In the genomic region with DNA sequence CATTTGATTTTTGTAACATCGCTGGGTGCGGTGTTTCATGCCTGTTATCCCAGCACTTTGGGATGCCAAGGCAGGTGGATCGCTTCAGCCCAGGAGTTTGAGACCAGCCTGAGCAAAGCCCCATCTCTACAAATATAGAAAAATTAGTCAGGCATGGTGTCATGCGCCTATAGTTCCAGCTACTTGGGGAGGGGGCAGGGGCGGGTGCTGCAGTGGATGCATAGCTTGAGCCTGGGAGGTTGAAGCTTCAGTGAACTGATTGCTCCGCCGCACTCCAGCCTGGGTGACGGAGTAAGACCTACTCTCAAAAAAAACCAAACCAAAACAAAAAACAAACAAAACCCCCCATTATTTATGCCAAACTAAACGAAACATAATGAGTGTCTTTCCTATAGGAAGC, we compare ENCODE assay signal across 14 cellular contexts. TPM values are rescaled to one million over a fixed set of nuclear protein-coding genes. Genes with fewer than 3 reads are reported as not detected.
A peak's percentile ranks its signal among the peaks of the same experiment; 100 is the strongest.
DNase-seq lines count a peak whose midpoint lies in the region; ATAC-seq and TF ChIP-seq lines count a peak whose summit lies in the region.
"Had no signal": no experiment of that assay in that cellular context is flagged by ENCODE, and none has a peak within 500 bp of the region (broad histone marks: within the 10 kb centered on the region; RNA-seq: fewer than 3 reads in every experiment).

No MANE protein-coding gene starts in this region.

- no peak overlapping the region for H3K4me3 ChIP-seq in GM23248
- H3K4me3 ChIP-seq in SJCRH30, result no peak overlapping the region
- H3K4me3 ChIP-seq in mesodermal cell (ENCODE audit: extremely low read depth, insufficient read depth, low read length, poor library complexity, severe bottlenecking), result no peak overlapping the region
- H3K4me3 ChIP-seq in thyroid gland (replicated peaks in 1 of 3), result no peak overlapping the region
- H3K4me3 ChIP-seq in esophagus squamous epithelium, result no peak overlapping the region

- H3K27ac ChIP-seq in GM23248 (no peak overlapping the region), SJCRH30 (peak overlapping the region; percentile 31), mesodermal cell (ENCODE audit: low read depth, low read length, severe bottlenecking) (peak overlapping the region; percentile 64), thyroid gland (no peak overlapping the region), esophagus squamous epithelium (no peak overlapping the region)
- H3K27ac ChIP-seq: HL-60 had no signal

- H3K27me3 ChIP-seq in GM23248 (replicated peaks; ENCODE audit: insufficient read depth) (no peaks in the 10 kb centered on the region), SJCRH30 (no peaks in the 10 kb centered on the region), thyroid gland (no peaks in the 10 kb centered on the region), esophagus squamous epithelium (no peaks in the 10 kb centered on the region)

- TF ChIP-seq CTCF in thyroid gland (IDR thresholded peaks at IDR 0.05) (no peak), esophagus squamous epithelium (IDR thresholded peaks at IDR 0.05) (no peak)

- TF ChIP-seq POLR2A in thyroid gland (IDR thresholded peaks at IDR 0.05) (no peak), esophagus squamous epithelium (IDR thresholded peaks at IDR 0.05) (no peak)

- H2AFZ ChIP-seq in GM23248, result 0 out of 2 replicates have a peak overlapping the region, but pooled peaks have one; percentile 18

- H3K4me2 ChIP-seq in GM23248 (ENCODE audit: unreplicated experiment), result no peak overlapping the region

- DNase-seq in GM23248, result no peak
- DNase-seq in SJCRH30, result peak in 1 of 2 experiments; percentile 16
- peak; percentile 31 to 37 for DNase-seq in thyroid gland
- DNase-seq in esophagus squamous epithelium (lab: John Stamatoyannopoulos, UW), result no peak
- DNase-seq in EL, result no peak
- DNase-seq in NOMO-1 treated with dmso at 0.1 percent for 144 hours (lab: John Stamatoyannopoulos, UW; ENCODE audit: unreplicated experiment), result no peak
- DNase-seq: Calu3; CD4-positive, alpha-beta memory T cell; H9; NCI-H1105 treated with DMSO at 0.1 percent for 48 hours; NCI-H1694 had no signal

- in situ Hi-C loops in GM23248 (cut with MboI), result no loop called here

- ATAC-seq in HG02885 (IDR thresholded peaks at IDR 0.05; ENCODE audit: poor library complexity, unreplicated experiment), result no peak

- H3K4me1 ChIP-seq in GM23248 (ENCODE audit: insufficient read depth) (no peaks in the 10 kb centered on the region; the same call in 1 of the 2 replicates), SJCRH30 (peaks cover 17% of the 10 kb centered on the region; the same call in 1 of the 2 replicates), mesodermal cell (ENCODE audit: control insufficient read depth, insufficient read depth, low read length, poor library complexity, severe bottlenecking) (peaks cover 11% of the 10 kb centered on the region), thyroid gland (peaks cover 7 to 12% of the 10 kb centered on the region in 2 donors), esophagus squamous epithelium (no peaks in the 10 kb centered on the region)

- WGBS in GM23248 (ENCODE audit: low coverage in 1 of 2, low lambda C conversion rate in 2 of 2, missing lambda C conversion rate in 2 of 2), 2 experiments, result 88 to 91% methylated on average over 9 of the region's 9 CpGs
- WGBS in mesodermal cell (ENCODE audit: insufficient coverage in 2 of 2), 2 experiments, result 92 to 97% methylated on average over 2 to 6 of the region's 9 CpGs
- WGBS in thyroid gland, 2 donors, result 75 to 77% methylated on average over 9 of the region's 9 CpGs
- 82 to 85% methylated on average over 7 to 9 of the region's 9 CpGs for WGBS in esophagus squamous epithelium, 2 donors

- H3K9me3 ChIP-seq in GM23248 (ENCODE audit: low read depth) (no peaks in the 10 kb centered on the region), SJCRH30 (replicated peaks) (no peaks in the 10 kb centered on the region), mesodermal cell (ENCODE audit: control insufficient read depth, low read length) (no peaks in the 10 kb centered on the region), thyroid gland (no peaks in the 10 kb centered on the region), esophagus squamous epithelium (no peaks in the 10 kb centered on the region)

- H3K9ac ChIP-seq in GM23248, result no peak overlapping the region

- H3K79me2 ChIP-seq in GM23248 (ENCODE audit: insufficient read depth), result no peaks in the 10 kb centered on the region

- no peaks in the 10 kb centered on the region for H3F3A ChIP-seq in GM23248 (ENCODE audit: insufficient read depth)

- intact Hi-C loops in thyroid gland (cut with DNase I), result no loop called here
- intact Hi-C loops in esophagus squamous epithelium (cut with DNase I), result no loop called here

- no peaks in the 10 kb centered on the region for H4K20me1 ChIP-seq in GM23248 (ENCODE audit: insufficient read depth)

- H3K36me3 ChIP-seq in GM23248 (ENCODE audit: low read depth) (no peaks in the 10 kb centered on the region), SJCRH30 (no peaks in the 10 kb centered on the region), mesodermal cell (ENCODE audit: control insufficient read depth, insufficient read depth, low read length) (no peaks in the 10 kb centered on the region), thyroid gland (no peaks in the 10 kb centered on the region), esophagus squamous epithelium (no peaks in the 10 kb centered on the region)

- H3K9me2 ChIP-seq in GM23248 (ENCODE audit: insufficient read depth), result no peaks in the 10 kb centered on the region

RNA-seq across cellular contexts. Expression of gene LRIG1, which starts 52.9 kb away (rescaled TPM):
- 6.5 and 10.0 TPM in 2 replicates for total RNA-seq in GM23248 (2014; rRNA removed; shearing (Covaris generic))
- polyA plus RNA-seq in GM23248 (2016; fragmentation: Nextera tagmentation; extraction: Ambion mirVana), result 2.8 and 3.1 TPM in 2 replicates
- total RNA-seq in SJCRH30 (2014; rRNA removed; shearing (Covaris generic)), result 16.9 and 17.4 TPM in 2 replicates
- 22.6 TPM for polyA plus RNA-seq in mesodermal cell (2013, experiment 1 of 2)
- polyA plus RNA-seq in mesodermal cell (2013, experiment 2 of 2), result 15.3 TPM
- 10 to 100 TPM; 45.8 to 69.7 (median 61.7) TPM for total RNA-seq in thyroid gland
- total RNA-seq in esophagus squamous epithelium, result 10 to 100 TPM in 3 of 4 donors, 1 to 10 TPM in 1; 7.5 to 30.5 (median 15.1) TPM

Comparison
In these comparisons a context has a peak if more than half of its experiments do, and no peak if none do; other contexts are left out.
1. DNase-seq: peak in thyroid gland (2 of 2); none in GM23248 (single experiment), esophagus squamous epithelium (single experiment), EL (single experiment) and NOMO-1 treated with dmso at 0.1 percent for 144 hours (single experiment).
2. H3K27ac ChIP-seq: peak in SJCRH30 (single experiment) and mesodermal cell (single experiment); none in GM23248 (single experiment), thyroid gland (0 of 3) and esophagus squamous epithelium (0 of 4).